In genomic region chr6:3857822-3858221, GRCh38 we compare ENCODE assay signal across 1 cellular context.
TF ChIP-seq lines count a peak whose summit lies in the region.

No MANE protein-coding gene starts in this region.

TF ChIP-seq in liver, 16 proteins besides CTCF, POLR2A, EP300 and RAD21 (continued from another document):
- TF ChIP-seq HNF4A (conservative IDR thresholded peaks at IDR 0.05) (peak; percentile 79 to 93), SP1 (IDR thresholded peaks at IDR 0.05) (peak; percentile 80), FOXA1 (IDR thresholded peaks at IDR 0.05) (peak; percentile 57), TAF1 (conservative IDR thresholded peaks at IDR 0.05) (no peak), FOXA2 (IDR thresholded peaks at IDR 0.05) (peak; percentile 64)
- TF ChIP-seq, protein P1, sequence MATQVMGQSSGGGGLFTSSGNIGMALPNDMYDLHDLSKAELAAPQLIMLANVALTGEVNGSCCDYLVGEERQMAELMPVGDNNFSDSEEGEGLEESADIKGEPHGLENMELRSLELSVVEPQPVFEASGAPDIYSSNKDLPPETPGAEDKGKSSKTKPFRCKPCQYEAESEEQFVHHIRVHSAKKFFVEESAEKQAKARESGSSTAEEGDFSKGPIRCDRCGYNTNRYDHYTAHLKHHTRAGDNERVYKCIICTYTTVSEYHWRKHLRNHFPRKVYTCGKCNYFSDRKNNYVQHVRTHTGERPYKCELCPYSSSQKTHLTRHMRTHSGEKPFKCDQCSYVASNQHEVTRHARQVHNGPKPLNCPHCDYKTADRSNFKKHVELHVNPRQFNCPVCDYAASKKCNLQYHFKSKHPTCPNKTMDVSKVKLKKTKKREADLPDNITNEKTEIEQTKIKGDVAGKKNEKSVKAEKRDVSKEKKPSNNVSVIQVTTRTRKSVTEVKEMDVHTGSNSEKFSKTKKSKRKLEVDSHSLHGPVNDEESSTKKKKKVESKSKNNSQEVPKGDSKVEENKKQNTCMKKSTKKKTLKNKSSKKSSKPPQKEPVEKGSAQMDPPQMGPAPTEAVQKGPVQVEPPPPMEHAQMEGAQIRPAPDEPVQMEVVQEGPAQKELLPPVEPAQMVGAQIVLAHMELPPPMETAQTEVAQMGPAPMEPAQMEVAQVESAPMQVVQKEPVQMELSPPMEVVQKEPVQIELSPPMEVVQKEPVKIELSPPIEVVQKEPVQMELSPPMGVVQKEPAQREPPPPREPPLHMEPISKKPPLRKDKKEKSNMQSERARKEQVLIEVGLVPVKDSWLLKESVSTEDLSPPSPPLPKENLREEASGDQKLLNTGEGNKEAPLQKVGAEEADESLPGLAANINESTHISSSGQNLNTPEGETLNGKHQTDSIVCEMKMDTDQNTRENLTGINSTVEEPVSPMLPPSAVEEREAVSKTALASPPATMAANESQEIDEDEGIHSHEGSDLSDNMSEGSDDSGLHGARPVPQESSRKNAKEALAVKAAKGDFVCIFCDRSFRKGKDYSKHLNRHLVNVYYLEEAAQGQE (IDR thresholded peaks at IDR 0.05) = no peak
- TF ChIP-seq, protein P2, sequence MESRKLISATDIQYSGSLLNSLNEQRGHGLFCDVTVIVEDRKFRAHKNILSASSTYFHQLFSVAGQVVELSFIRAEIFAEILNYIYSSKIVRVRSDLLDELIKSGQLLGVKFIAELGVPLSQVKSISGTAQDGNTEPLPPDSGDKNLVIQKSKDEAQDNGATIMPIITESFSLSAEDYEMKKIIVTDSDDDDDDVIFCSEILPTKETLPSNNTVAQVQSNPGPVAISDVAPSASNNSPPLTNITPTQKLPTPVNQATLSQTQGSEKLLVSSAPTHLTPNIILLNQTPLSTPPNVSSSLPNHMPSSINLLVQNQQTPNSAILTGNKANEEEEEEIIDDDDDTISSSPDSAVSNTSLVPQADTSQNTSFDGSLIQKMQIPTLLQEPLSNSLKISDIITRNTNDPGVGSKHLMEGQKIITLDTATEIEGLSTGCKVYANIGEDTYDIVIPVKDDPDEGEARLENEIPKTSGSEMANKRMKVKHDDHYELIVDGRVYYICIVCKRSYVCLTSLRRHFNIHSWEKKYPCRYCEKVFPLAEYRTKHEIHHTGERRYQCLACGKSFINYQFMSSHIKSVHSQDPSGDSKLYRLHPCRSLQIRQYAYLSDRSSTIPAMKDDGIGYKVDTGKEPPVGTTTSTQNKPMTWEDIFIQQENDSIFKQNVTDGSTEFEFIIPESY (IDR thresholded peaks at IDR 0.05) = peak; percentile 36
- TF ChIP-seq, protein P3, sequence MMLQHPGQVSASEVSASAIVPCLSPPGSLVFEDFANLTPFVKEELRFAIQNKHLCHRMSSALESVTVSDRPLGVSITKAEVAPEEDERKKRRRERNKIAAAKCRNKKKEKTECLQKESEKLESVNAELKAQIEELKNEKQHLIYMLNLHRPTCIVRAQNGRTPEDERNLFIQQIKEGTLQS (IDR thresholded peaks at IDR 0.05) = peak; percentile 16
- TF ChIP-seq, protein P4, sequence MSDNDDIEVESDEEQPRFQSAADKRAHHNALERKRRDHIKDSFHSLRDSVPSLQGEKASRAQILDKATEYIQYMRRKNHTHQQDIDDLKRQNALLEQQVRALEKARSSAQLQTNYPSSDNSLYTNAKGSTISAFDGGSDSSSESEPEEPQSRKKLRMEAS (IDR thresholded peaks at IDR 0.05) = peak; percentile 91
TF ChIP-seq in liver: peak in this region for 11.
